Comparison of ENCODE assay signal across 17 cellular contexts in the genomic region with DNA sequence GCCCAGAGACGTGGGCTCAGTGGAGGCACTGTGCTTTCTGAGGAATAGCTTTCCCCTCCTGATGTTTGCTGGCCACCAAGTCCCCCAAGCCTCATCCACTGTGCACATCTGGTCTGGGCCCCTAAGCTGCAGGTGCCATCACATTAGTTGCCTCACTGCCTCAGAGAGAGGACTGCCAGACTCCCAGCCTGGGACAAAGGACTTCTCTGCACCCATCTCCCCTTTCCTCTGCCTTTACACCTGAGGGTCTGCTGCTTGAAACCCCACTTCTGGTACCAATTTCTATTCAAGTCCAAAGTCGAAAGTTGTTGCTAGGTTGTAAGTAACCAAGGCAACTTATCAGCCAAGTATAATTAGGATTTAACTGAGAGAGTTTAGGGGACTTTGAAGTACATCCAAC. TPM values are rescaled to one million over a fixed set of nuclear protein-coding genes. Genes with fewer than 3 reads are reported as not detected.
DNase-seq lines count a peak whose midpoint lies in the region; ATAC-seq and TF ChIP-seq lines count a peak whose summit lies in the region.
"Had no signal": no experiment of that assay in that cellular context is flagged by ENCODE, and none has a peak within 500 bp of the region (broad histone marks: within the 10 kb centered on the region; RNA-seq: fewer than 3 reads in every experiment).

No MANE protein-coding gene starts in this region.

- DNase-seq in glutamatergic neuron (no peak), NCI-H446 treated with DMSO at 0.1 percent for 48 hours (lab: John Stamatoyannopoulos, UW) (no peak)
- DNase-seq: Caco-2; CD4-positive, alpha-beta memory T cell; DMS153; DND-41; GM23248; H9; HFFc6 had no signal

- peaks cover 3% of the 10 kb centered on the region for H3K4me1 Mint-ChIP-seq in glutamatergic neuron (ENCODE audit: low read depth, unreplicated experiment)

- peaks cover 16% of the 10 kb centered on the region for H3K4me1 ChIP-seq in HUES6 (ENCODE audit: control insufficient read depth, insufficient read depth, low read length)

- H3K9ac ChIP-seq in HUES6 (ENCODE audit: low read length) = no peak overlapping the region
- H3K9ac ChIP-seq: GM23248 had no signal

- 0 out of 2 replicates have a peak overlapping the region, but pooled peaks have one; percentile 45 for H3K4me3 ChIP-seq in HUES6 (ENCODE audit: low read depth, low read length)
- H3K4me3 ChIP-seq: GM23248 had no signal

- H3K9me3 Mint-ChIP-seq in glutamatergic neuron (ENCODE audit: unreplicated experiment) = peaks cover 13% of the 10 kb centered on the region

- peaks cover 61% of the 10 kb centered on the region for H3K27me3 ChIP-seq in HUES6 (ENCODE audit: control insufficient read depth, insufficient read depth, low read length)

- no peak overlapping the region for H3K27ac Mint-ChIP-seq in glutamatergic neuron (ENCODE audit: unreplicated experiment)
- H3K27ac Mint-ChIP-seq: HFFc6 had no signal

- H3K36me3 Mint-ChIP-seq in glutamatergic neuron (ENCODE audit: unreplicated experiment) = no peaks in the 10 kb centered on the region

- peak overlapping the region; percentile 85; the same call in 1 of the 2 replicates for H3K27ac ChIP-seq in 22Rv1
- no peak overlapping the region for H3K27ac ChIP-seq in HUES6 (ENCODE audit: low read depth, low read length)
- H3K27ac ChIP-seq: GM23248 had no signal

- H3K4me3 Mint-ChIP-seq in glutamatergic neuron (ENCODE audit: unreplicated experiment) = peak overlapping the region; percentile 30
- H3K4me3 Mint-ChIP-seq: HFFc6 had no signal

- H3K36me3 ChIP-seq in HUES6 (ENCODE audit: control insufficient read depth, insufficient read depth, low read length) = no peaks in the 10 kb centered on the region

- ATAC-seq in HG02610 (IDR thresholded peaks at IDR 0.05; ENCODE audit: unreplicated experiment) (no peak), HG02981 (IDR thresholded peaks at IDR 0.05; ENCODE audit: unreplicated experiment) (no peak)
- ATAC-seq: HCT116 had no signal

- TF ChIP-seq CTCF in 22Rv1 (IDR thresholded peaks at IDR 0.05) (no peak), glutamatergic neuron (IDR thresholded peaks at IDR 0.05; ENCODE audit: partially characterized antibody, unreplicated experiment) (no peak)

- H3K9me3 ChIP-seq in HUES6 (ENCODE audit: control insufficient read depth, insufficient read depth, low read depth, low read length) = peaks cover 12% of the 10 kb centered on the region

- H3K27me3 Mint-ChIP-seq in glutamatergic neuron (ENCODE audit: unreplicated experiment) = peaks cover 9% of the 10 kb centered on the region
- H3K27me3 Mint-ChIP-seq: CD4-positive, alpha-beta memory T cell had no signal

RNA-seq across cellular contexts. Expression of gene LZTR1, which starts 3.7 kb away (rescaled TPM):
- total RNA-seq in glutamatergic neuron (ENCODE audit: unreplicated experiment) = 165 TPM

RNA-seq across cellular contexts. Expression of gene AIFM3, which starts 11.4 kb away (rescaled TPM):
- 0.64 TPM for total RNA-seq in glutamatergic neuron (ENCODE audit: unreplicated experiment)
- total RNA-seq: A673, H4 had no signal

RNA-seq across cellular contexts. Expression of gene THAP7, which starts 23.5 kb away (rescaled TPM):
- total RNA-seq in glutamatergic neuron (ENCODE audit: unreplicated experiment) = 17.8 TPM

RNA-seq across cellular contexts. Expression of gene P2RX6, which starts 36.5 kb away (rescaled TPM):
- 1.5 TPM for total RNA-seq in glutamatergic neuron (ENCODE audit: unreplicated experiment)
- total RNA-seq: H9 had no signal

RNA-seq across cellular contexts. Expression of gene SLC7A4, which starts 53.9 kb away (rescaled TPM):
- 0.59 TPM for total RNA-seq in glutamatergic neuron (ENCODE audit: unreplicated experiment)
- total RNA-seq: A172; A673; CD4-positive, alpha-beta memory T cell; GM23248; H4 had no signal
